In genomic region chr10:17731331-17731730, GRCh38 we compare ENCODE assay signal across 29 cellular contexts. TPM values are rescaled to one million over a fixed set of nuclear protein-coding genes. Genes with fewer than 3 reads are reported as not detected.
"Had no signal": no experiment of that assay in that cellular context is flagged by ENCODE, and none has a peak within 500 bp of the region (broad histone marks: within the 10 kb centered on the region; RNA-seq: fewer than 3 reads in every experiment).

No MANE protein-coding gene starts in this region.

- H3K4me1 ChIP-seq: adrenal gland, esophagus squamous epithelium, gastroesophageal sphincter had no signal

- H3K4me3 ChIP-seq: adrenal gland, body of pancreas, coronary artery, esophagus squamous epithelium, gastroesophageal sphincter had no signal

- H3K9me3 Mint-ChIP-seq: activated CD4-positive, alpha-beta memory T cell treated with anti-CD3 and anti-CD28 coated beads, Interleukin-2, amount 10 ng/mL, durations not matched to agents 7 days and 5 days; activated CD4-positive, alpha-beta T cell treated with anti-CD3 and anti-CD28 coated beads, Interleukin-2, amount 10 ng/mL, durations not matched to agents 7 days and 5 days; activated naive CD4-positive, alpha-beta T cell treated with anti-CD3 and anti-CD28 coated beads for 36 hours; activated naive CD4-positive, alpha-beta T cell treated with anti-CD3 and anti-CD28 coated beads, Interleukin-2, amount 50 U/mL, for 24 hours; activated naive CD8-positive, alpha-beta T cell treated with anti-CD3 and anti-CD28 coated beads for 36 hours; activated naive CD8-positive, alpha-beta T cell treated with anti-CD3 and anti-CD28 coated beads, Interleukin-2, amount 50 U/mL, for 24 hours; activated T-cell treated with anti-CD3 and anti-CD28 coated beads, Interleukin-2, amount 50 U/mL, for 4 hours; activated T-helper 1 cell treated with anti-CD3 and anti-CD28 coated beads, Interleukin-12 subunit alpha, Interleukin-12 subunit beta, Interleukin-2, Interleukin-4 antibody, amounts not matched to agents 30 ng/mL and 10 ng/mL and 1 ng/mL, durations not matched to agents 14 hours and 24 hours and 36 hours; activated T-helper 2 cell treated with anti-CD3 and anti-CD28 coated beads, Interferon-gamma antibody, Interleukin-2, Interleukin-4, amounts not matched to agents 10 μg/mL and 5 μg/mL and 100 μg/mL, durations not matched to agents 14 hours and 24 hours and 36 hours; effector memory CD8-positive, alpha-beta T cell had no signal

- H3K27me3 ChIP-seq: adrenal gland, body of pancreas, esophagus squamous epithelium, gastroesophageal sphincter had no signal

- H3K4me1 Mint-ChIP-seq: activated CD4-positive, alpha-beta memory T cell treated with anti-CD3 and anti-CD28 coated beads, Interleukin-2, amount 10 ng/mL, durations not matched to agents 7 days and 5 days; activated CD4-positive, alpha-beta T cell treated with anti-CD3 and anti-CD28 coated beads, Interleukin-2, amount 10 ng/mL, durations not matched to agents 7 days and 5 days; activated naive CD4-positive, alpha-beta T cell treated with anti-CD3 and anti-CD28 coated beads, Interleukin-2, amount 50 U/mL, for 24 hours; activated naive CD8-positive, alpha-beta T cell treated with anti-CD3 and anti-CD28 coated beads for 36 hours; activated naive CD8-positive, alpha-beta T cell treated with anti-CD3 and anti-CD28 coated beads, Interleukin-2, amount 50 U/mL, for 24 hours had no signal

- DNase-seq: activated CD4-positive, alpha-beta memory T cell treated with anti-CD3 and anti-CD28 coated beads, Interleukin-2, amount 10 ng/mL, durations not matched to agents 7 days and 5 days; activated CD4-positive, alpha-beta T cell treated with anti-CD3 and anti-CD28 coated beads for 1 hour; activated CD4-positive, alpha-beta T cell treated with anti-CD3 and anti-CD28 coated beads for 4 hours; activated CD4-positive, alpha-beta T cell treated with anti-CD3 and anti-CD28 coated beads, Interleukin-2, amount 10 ng/mL, durations not matched to agents 7 days and 5 days; activated CD4-positive, alpha-beta T cell treated with anti-CD3 and anti-CD28 coated beads, Interleukin-2, amount 50 U/mL, for 4 hours; activated CD8-positive, alpha-beta memory T cell treated with anti-CD3 and anti-CD28 coated beads, Interleukin-2, amount 50 U/mL, for 48 hours; activated effector memory CD4-positive, alpha-beta T cell treated with anti-CD3 and anti-CD28 coated beads, Interleukin-2, amount 50 U/mL, for 16 hours; activated naive CD4-positive, alpha-beta T cell treated with anti-CD3 and anti-CD28 coated beads for 36 hours; activated naive CD8-positive, alpha-beta T cell treated with anti-CD3 and anti-CD28 coated beads for 36 hours; activated naive CD8-positive, alpha-beta T cell treated with anti-CD3 and anti-CD28 coated beads, Interleukin-2, amount 50 U/mL, for 24 hours; activated T-cell treated with anti-CD3 and anti-CD28 coated beads, Interleukin-2, amount 50 U/mL, for 4 hours; adrenal gland; amygdala; body of pancreas; caudate nucleus; dermis blood vessel endothelial cell; effector CD4-positive, alpha-beta T cell; effector memory CD8-positive, alpha-beta T cell; esophagus squamous epithelium; foreskin melanocyte; T-helper 1 cell; T-helper 2 cell had no signal

- ATAC-seq: activated naive CD8-positive, alpha-beta T cell treated with anti-CD3 and anti-CD28 coated beads, Interleukin-2, amount 50 U/mL, for 24 hours; activated T-cell treated with anti-CD3 and anti-CD28 coated beads, Interleukin-2, amount 50 U/mL, for 4 hours; body of pancreas; effector memory CD8-positive, alpha-beta T cell; gastroesophageal sphincter; SK-N-SH treated with all-trans-retinoic acid at 6 μM for 48 hours had no signal

- H3K9me3 ChIP-seq: adrenal gland, body of pancreas, esophagus squamous epithelium, gastroesophageal sphincter had no signal

- H3K27ac ChIP-seq: adrenal gland, body of pancreas, coronary artery, epithelial cell of prostate, esophagus squamous epithelium, gastroesophageal sphincter had no signal

- H3K27ac Mint-ChIP-seq: activated CD4-positive, alpha-beta memory T cell treated with anti-CD3 and anti-CD28 coated beads, Interleukin-2, amount 10 ng/mL, durations not matched to agents 7 days and 5 days; activated CD4-positive, alpha-beta T cell treated with anti-CD3 and anti-CD28 coated beads, Interleukin-2, amount 10 ng/mL, durations not matched to agents 7 days and 5 days; activated naive CD4-positive, alpha-beta T cell treated with anti-CD3 and anti-CD28 coated beads for 36 hours; activated naive CD4-positive, alpha-beta T cell treated with anti-CD3 and anti-CD28 coated beads, Interleukin-2, amount 50 U/mL, for 24 hours; activated naive CD8-positive, alpha-beta T cell treated with anti-CD3 and anti-CD28 coated beads for 36 hours; activated naive CD8-positive, alpha-beta T cell treated with anti-CD3 and anti-CD28 coated beads, Interleukin-2, amount 50 U/mL, for 24 hours; activated T-helper 1 cell treated with anti-CD3 and anti-CD28 coated beads, Interleukin-12 subunit alpha, Interleukin-12 subunit beta, Interleukin-2, Interleukin-4 antibody, amounts not matched to agents 30 ng/mL and 10 ng/mL and 1 ng/mL, durations not matched to agents 14 hours and 24 hours and 36 hours; activated T-helper 2 cell treated with anti-CD3 and anti-CD28 coated beads, Interferon-gamma antibody, Interleukin-2, Interleukin-4, amounts not matched to agents 10 μg/mL and 5 μg/mL and 100 μg/mL, durations not matched to agents 14 hours and 24 hours and 36 hours; effector memory CD8-positive, alpha-beta T cell had no signal

- H3K27me3 Mint-ChIP-seq: activated CD4-positive, alpha-beta memory T cell treated with anti-CD3 and anti-CD28 coated beads, Interleukin-2, amount 10 ng/mL, durations not matched to agents 7 days and 5 days; activated CD4-positive, alpha-beta T cell treated with anti-CD3 and anti-CD28 coated beads, Interleukin-2, amount 10 ng/mL, durations not matched to agents 7 days and 5 days; activated naive CD4-positive, alpha-beta T cell treated with anti-CD3 and anti-CD28 coated beads, Interleukin-2, amount 50 U/mL, for 24 hours; activated naive CD8-positive, alpha-beta T cell treated with anti-CD3 and anti-CD28 coated beads for 36 hours; activated naive CD8-positive, alpha-beta T cell treated with anti-CD3 and anti-CD28 coated beads, Interleukin-2, amount 50 U/mL, for 24 hours; effector memory CD8-positive, alpha-beta T cell had no signal

- H3K36me3 Mint-ChIP-seq: activated naive CD4-positive, alpha-beta T cell treated with anti-CD3 and anti-CD28 coated beads, Interleukin-2, amount 50 U/mL, for 24 hours; activated naive CD8-positive, alpha-beta T cell treated with anti-CD3 and anti-CD28 coated beads for 36 hours had no signal

- H3K36me3 ChIP-seq: adrenal gland, esophagus squamous epithelium, gastroesophageal sphincter had no signal

- H3K4me3 Mint-ChIP-seq: activated CD4-positive, alpha-beta memory T cell treated with anti-CD3 and anti-CD28 coated beads, Interleukin-2, amount 10 ng/mL, durations not matched to agents 7 days and 5 days; activated CD4-positive, alpha-beta T cell treated with anti-CD3 and anti-CD28 coated beads, Interleukin-2, amount 10 ng/mL, durations not matched to agents 7 days and 5 days; activated naive CD4-positive, alpha-beta T cell treated with anti-CD3 and anti-CD28 coated beads for 36 hours; activated naive CD4-positive, alpha-beta T cell treated with anti-CD3 and anti-CD28 coated beads, Interleukin-2, amount 50 U/mL, for 24 hours; activated naive CD8-positive, alpha-beta T cell treated with anti-CD3 and anti-CD28 coated beads for 36 hours; activated naive CD8-positive, alpha-beta T cell treated with anti-CD3 and anti-CD28 coated beads, Interleukin-2, amount 50 U/mL, for 24 hours; activated T-cell treated with anti-CD3 and anti-CD28 coated beads, Interleukin-2, amount 50 U/mL, for 4 hours; activated T-helper 1 cell treated with anti-CD3 and anti-CD28 coated beads, Interleukin-12 subunit alpha, Interleukin-12 subunit beta, Interleukin-2, Interleukin-4 antibody, amounts not matched to agents 30 ng/mL and 10 ng/mL and 1 ng/mL, durations not matched to agents 14 hours and 24 hours and 36 hours; effector memory CD8-positive, alpha-beta T cell had no signal

RNA-seq across cellular contexts. Expression of gene TMEM236, which starts 20.7 kb away (rescaled TPM):
- total RNA-seq: activated naive CD4-positive, alpha-beta T cell treated with anti-CD3 and anti-CD28 coated beads for 36 hours; activated T-helper 1 cell treated with anti-CD3 and anti-CD28 coated beads, Interleukin-12 subunit alpha, Interleukin-12 subunit beta, Interleukin-2, Interleukin-4 antibody, amounts not matched to agents 30 ng/mL and 10 ng/mL and 1 ng/mL, durations not matched to agents 14 hours and 24 hours and 36 hours had no signal
